15 cellular contexts compared by ENCODE assay signal in the genomic region with DNA sequence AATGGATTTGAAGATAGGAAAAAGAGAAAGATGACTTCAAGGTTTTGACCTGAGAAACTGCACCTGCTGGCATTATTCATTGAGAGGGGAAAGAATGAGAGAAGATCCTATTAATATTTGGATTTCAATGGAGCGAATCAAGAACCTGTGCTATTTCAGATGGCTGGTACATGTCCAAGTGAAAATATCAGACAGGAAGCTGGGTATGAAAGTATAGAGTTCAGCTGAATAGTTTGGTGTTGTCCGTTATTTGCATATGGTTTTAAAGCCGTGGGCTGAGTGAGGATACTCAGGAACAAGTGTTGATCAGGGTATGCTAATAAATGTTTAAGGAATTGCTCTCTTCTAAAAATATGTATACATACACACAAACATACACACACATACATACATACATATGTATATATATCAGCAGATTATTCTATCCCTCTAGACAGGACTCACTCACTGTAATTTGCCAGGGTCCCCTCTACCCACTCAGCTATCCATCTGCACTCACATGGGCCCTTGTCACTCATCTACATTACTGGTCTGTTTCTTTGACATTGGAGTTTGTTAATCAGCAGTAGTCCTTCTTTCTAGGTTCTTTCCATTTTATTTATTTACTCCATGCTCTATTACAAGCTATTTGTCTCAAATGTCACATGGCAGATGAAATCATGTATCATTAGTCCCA. TPM values are rescaled to one million over a fixed set of nuclear protein-coding genes. Genes with fewer than 3 reads are reported as not detected.
DNase-seq lines count a peak whose midpoint lies in the region; ATAC-seq, FAIRE-seq and TF ChIP-seq lines count a peak whose summit lies in the region.
"Had no signal": no experiment of that assay in that cellular context is flagged by ENCODE, and none has a peak within 500 bp of the region (broad histone marks: within the 10 kb centered on the region; RNA-seq: fewer than 3 reads in every experiment).

No MANE protein-coding gene starts in this region.

- ATAC-seq in GM19455 (IDR thresholded peaks at IDR 0.05; ENCODE audit: unreplicated experiment), result peak; percentile 97
- ATAC-seq in HG02840 (IDR thresholded peaks at IDR 0.05; ENCODE audit: low FRiP score, unreplicated experiment), result peak; percentile 92
- ATAC-seq in HG03460 (IDR thresholded peaks at IDR 0.05; ENCODE audit: unreplicated experiment), result peak; percentile 96
- ATAC-seq in lower lobe of right lung, result no peak
- ATAC-seq: activated CD4-positive, alpha-beta T cell treated with anti-CD3 and anti-CD28 coated beads for 36 hours; natural killer cell had no signal

- TF ChIP-seq POLR2A in GM12892 (IDR thresholded peaks at IDR 0.05; ENCODE audit: low read depth, low read length), result no peak

- DNase-seq in GM12892 (ENCODE audit: insufficient read length), result no peak
- DNase-seq in lower lobe of right lung, result no peak
- no peak for DNase-seq in SHP77 (lab: John Stamatoyannopoulos, UW)
- no peak for DNase-seq in activated CD8-positive, alpha-beta memory T cell treated with anti-CD3 and anti-CD28 coated beads for 24 hours
- no peak for DNase-seq in GDM1 (lab: John Stamatoyannopoulos, UW)
- DNase-seq: activated CD4-positive, alpha-beta T cell treated with anti-CD3 and anti-CD28 coated beads for 36 hours; activated effector memory CD4-positive, alpha-beta T cell treated with anti-CD3 and anti-CD28 coated beads, Interleukin-2, amount 50 U/mL, for 16 hours; DMS79; GOT3; natural killer cell; NCI-H2171 had no signal

- intact Hi-C loops in lower lobe of right lung (cut with DNase I), result no loop called here

- H3K36me3 ChIP-seq in lower lobe of right lung, result no peaks in the 10 kb centered on the region

- no peaks in the 10 kb centered on the region for H3K27me3 ChIP-seq in lower lobe of right lung (ENCODE audit: low read depth)

- FAIRE-seq in GM12892 (lab: Jason Lieb, UNC), result peak; percentile 74

- TF ChIP-seq CTCF in lower lobe of right lung (IDR thresholded peaks at IDR 0.05), result no peak

- no peak overlapping the region for H3K4me3 ChIP-seq in lower lobe of right lung
- H3K4me3 ChIP-seq: skin epidermis had no signal

- no peaks in the 10 kb centered on the region for H3K9me3 ChIP-seq in lower lobe of right lung

- H3K27ac ChIP-seq in lower lobe of right lung, result no peak overlapping the region
- H3K27ac ChIP-seq: skin epidermis had no signal

- H3K4me1 ChIP-seq in lower lobe of right lung, result peaks cover 6% of the 10 kb centered on the region

RNA-seq across cellular contexts. Expression of a gene that starts 33.9 kb away (rescaled TPM):
- polyA plus RNA-seq in GM12892 (2012; ENCODE audit: missing spikeins), result 73.9 TPM
- 16.5 TPM for total RNA-seq in lower lobe of right lung

Comparison
In these comparisons a context has a peak if more than half of its experiments do, and no peak if none do; other contexts are left out.
1. ATAC-seq: peak in GM19455 (single experiment), HG02840 (single experiment) and HG03460 (single experiment); none in lower lobe of right lung (0 of 2).